In the genomic region with DNA sequence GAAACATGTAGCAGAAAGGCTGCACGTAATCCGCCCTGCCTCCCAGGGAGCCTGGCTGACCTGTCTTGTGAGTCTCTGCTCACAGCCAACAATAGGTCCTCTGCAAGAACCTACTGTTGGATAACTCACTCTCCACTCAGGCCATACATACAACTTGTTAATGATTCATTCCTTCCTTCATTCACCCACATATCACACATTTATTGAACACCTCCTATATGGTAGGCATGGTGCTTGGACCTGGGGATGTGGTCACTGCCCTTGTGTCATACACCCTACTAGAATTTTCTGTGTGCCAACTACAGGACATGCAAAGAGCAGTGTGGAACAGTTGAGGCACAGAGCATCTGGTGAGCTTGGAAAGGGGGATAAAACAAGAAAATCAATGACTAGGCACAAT, we compare ENCODE assay signal across 30 cellular contexts. TPM values are rescaled to one million over a fixed set of nuclear protein-coding genes. Genes with fewer than 3 reads are reported as not detected.
"Had no signal": no experiment of that assay in that cellular context is flagged by ENCODE, and none has a peak within 500 bp of the region (broad histone marks: within the 10 kb centered on the region; RNA-seq: fewer than 3 reads in every experiment).

No MANE protein-coding gene starts in this region.

- H3K4me3 Mint-ChIP-seq: central memory CD8-positive, alpha-beta T cell; immature natural killer cell; neural crest cell; WTC11 had no signal

- H3K27ac Mint-ChIP-seq: immature natural killer cell, WTC11 had no signal

- H3K9me3 Mint-ChIP-seq: central memory CD8-positive, alpha-beta T cell; immature natural killer cell; neural crest cell had no signal

- H3K4me3 ChIP-seq: adrenal gland, esophagus muscularis mucosa, hepatocyte, lower lobe of right lung, mucosa of descending colon, sigmoid colon, SJSA1, smooth muscle cell, stomach, transverse colon, uterus had no signal

- H3K4me1 Mint-ChIP-seq: neural crest cell, WTC11 had no signal

- ATAC-seq: left lobe of liver, lower lobe of right lung, mucosa of descending colon, WTC11 had no signal

- DNase-seq: activated naive CD4-positive, alpha-beta T cell treated with anti-CD3 and anti-CD28 coated beads, Interleukin-2, amount 50 U/mL, for 16 hours; adrenal gland; effector memory CD4-positive, alpha-beta T cell; glutamatergic neuron; immature natural killer cell; lower lobe of right lung; mesendoderm; mucosa of descending colon; occipital lobe; retina; sigmoid colon; stimulated activated CD4-positive, alpha-beta T cell treated with anti-CD3 and anti-CD28 coated beads, Interleukin-2, amount 100 ng/mL, for 48 hours; stimulated activated CD8-positive, alpha-beta memory T cell treated with anti-CD3 and anti-CD28 coated beads, Interleukin-4, amount 100 ng/mL, for 48 hours; stomach; T1000; transverse colon; uterus had no signal

- H3K36me3 Mint-ChIP-seq: immature natural killer cell had no signal

RNA-seq across cellular contexts. Expression of a gene that starts 28.1 kb away (rescaled TPM):
- total RNA-seq: dermis microvascular lymphatic vessel endothelial cell, endothelial cell of umbilical vein, esophagus muscularis mucosa, frontal cortex, neural crest cell, occipital lobe, posterior vena cava, SJSA1, smooth muscle cell, temporal lobe had no signal
